Comparison of ENCODE assay signal across 1 cellular context in the genomic region with DNA sequence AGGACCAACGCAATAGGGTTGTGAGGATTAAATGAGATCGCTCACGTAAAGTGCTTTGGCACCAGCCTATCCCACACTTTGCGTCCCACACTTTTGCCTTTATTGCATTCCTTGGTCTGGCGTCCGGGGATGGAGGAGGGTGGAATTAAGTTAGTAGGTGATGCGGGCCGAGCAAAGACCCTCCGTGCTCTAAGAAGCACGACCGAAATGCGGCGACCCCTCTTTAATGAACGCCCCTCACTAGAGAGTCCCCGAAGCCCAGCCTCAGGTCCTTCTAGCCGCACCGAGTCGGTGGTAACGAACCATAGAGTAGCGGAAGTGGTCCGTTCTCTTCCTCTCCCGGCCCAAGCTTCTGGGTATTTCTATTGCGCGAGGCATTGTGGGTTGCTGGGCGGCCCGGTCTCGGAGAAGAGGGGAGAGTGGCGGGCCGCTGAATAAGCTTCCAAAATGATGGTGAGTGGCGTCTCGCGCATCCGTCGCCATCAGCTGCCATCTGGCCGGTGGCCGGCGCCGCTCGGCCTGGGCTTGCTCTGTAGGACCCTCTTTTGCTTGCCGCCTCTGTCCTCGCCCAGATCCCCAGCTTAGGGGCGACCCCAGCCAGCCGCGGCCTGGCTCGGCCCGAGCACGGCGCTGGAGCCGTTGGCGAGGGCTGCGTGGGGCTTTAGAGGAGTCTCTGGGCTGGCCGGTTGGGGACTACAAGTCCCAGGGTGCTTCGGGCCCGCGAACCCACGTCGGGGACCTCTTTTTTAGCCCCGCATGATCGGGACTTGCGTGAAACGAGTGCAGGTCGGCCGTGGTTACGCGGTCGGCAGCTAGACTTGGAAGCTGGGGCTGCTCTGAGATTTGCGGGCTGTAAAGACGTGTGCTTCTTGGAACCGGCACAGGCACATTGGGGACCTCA.
A peak's percentile ranks its signal among the peaks of the same experiment; 100 is the strongest.
TF ChIP-seq lines count a peak whose summit lies in the region.

A gene (plus strand): TSS at position 377 of the 901 bp plus-strand sequence. CDS start 71 bp downstream, at position 448.

TF ChIP-seq in H1, 55 proteins besides CTCF, POLR2A, EP300 and RAD21:
- peak; percentile 96 for TF ChIP-seq TBP (IDR thresholded peaks at IDR 0.05; ENCODE audit: low read depth, low read length)
- TF ChIP-seq POU5F1 (IDR thresholded peaks at IDR 0.05; ENCODE audit: low read depth, low read length): no peak
- TF ChIP-seq CHD1 (IDR thresholded peaks at IDR 0.05; ENCODE audit: low read depth, low read length): no peak
- TF ChIP-seq SIN3A (conservative IDR thresholded peaks at IDR 0.05 in 1 of 2, IDR thresholded peaks at IDR 0.05 in 1 of 2; ENCODE audit: low read depth in 1 of 2, low read length in 2 of 2): peak; percentile 21 to 90; a peak in 2 of 4 replicates
- TF ChIP-seq CEBPB (IDR thresholded peaks at IDR 0.05; ENCODE audit: low read depth, low read length): no peak
- TF ChIP-seq POLR2AphosphoS5 (IDR thresholded peaks at IDR 0.05; ENCODE audit: low read depth, low read length): peak; percentile 94
- peak; percentile 93 for TF ChIP-seq EGR1 (IDR thresholded peaks at IDR 0.05; ENCODE audit: borderline replicate concordance, low read depth, low read length)
- TF ChIP-seq BCL11A (IDR thresholded peaks at IDR 0.05; ENCODE audit: low read depth in 2 of 2, low read length in 2 of 2): no peak
- TF ChIP-seq RNF2 (IDR thresholded peaks at IDR 0.05; ENCODE audit: borderline replicate concordance, low read depth, low read length, missing control alignments, poor library complexity, severe bottlenecking): no peak
- TF ChIP-seq CTBP2 (IDR thresholded peaks at IDR 0.05; ENCODE audit: borderline replicate concordance, insufficient read depth, insufficient read length, low read length): no peak
- TF ChIP-seq GABPA (IDR thresholded peaks at IDR 0.05; ENCODE audit: borderline replicate concordance, insufficient read depth, low read length): peak; percentile 92; the same call in 1 of the 2 replicates
- TF ChIP-seq, protein P1, sequence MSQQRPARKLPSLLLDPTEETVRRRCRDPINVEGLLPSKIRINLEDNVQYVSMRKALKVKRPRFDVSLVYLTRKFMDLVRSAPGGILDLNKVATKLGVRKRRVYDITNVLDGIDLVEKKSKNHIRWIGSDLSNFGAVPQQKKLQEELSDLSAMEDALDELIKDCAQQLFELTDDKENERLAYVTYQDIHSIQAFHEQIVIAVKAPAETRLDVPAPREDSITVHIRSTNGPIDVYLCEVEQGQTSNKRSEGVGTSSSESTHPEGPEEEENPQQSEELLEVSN (IDR thresholded peaks at IDR 0.05): peak; percentile 42; the same call in 1 of the 2 replicates
- peak; percentile 55 for TF ChIP-seq SIRT6 (IDR thresholded peaks at IDR 0.05; ENCODE audit: low read length)
- peak; percentile 97 for TF ChIP-seq TAF1 (IDR thresholded peaks at IDR 0.05; ENCODE audit: low read depth, low read length)
- peak; percentile 68 for TF ChIP-seq KDM4A (IDR thresholded peaks at IDR 0.05; ENCODE audit: low read depth, low read length, severe bottlenecking)
- TF ChIP-seq SP2 (IDR thresholded peaks at IDR 0.05; ENCODE audit: low read length): peak; percentile 95
- peak; percentile 55; the same call in 1 of the 2 replicates for TF ChIP-seq SP1 (IDR thresholded peaks at IDR 0.05; ENCODE audit: low read depth, low read length)
- no peak for TF ChIP-seq SUZ12 (IDR thresholded peaks at IDR 0.05; ENCODE audit: low read length)
- peak; percentile 100 for TF ChIP-seq PHF8 (conservative IDR thresholded peaks at IDR 0.05; ENCODE audit: low read depth, low read length)
- TF ChIP-seq ASH2L (IDR thresholded peaks at IDR 0.05; ENCODE audit: low read length): peak; percentile 77
- TF ChIP-seq, protein P2, sequence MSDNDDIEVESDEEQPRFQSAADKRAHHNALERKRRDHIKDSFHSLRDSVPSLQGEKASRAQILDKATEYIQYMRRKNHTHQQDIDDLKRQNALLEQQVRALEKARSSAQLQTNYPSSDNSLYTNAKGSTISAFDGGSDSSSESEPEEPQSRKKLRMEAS (IDR thresholded peaks at IDR 0.05): peak; percentile 64
- TF ChIP-seq SAP30 (IDR thresholded peaks at IDR 0.05; ENCODE audit: insufficient read depth, insufficient replicate concordance, low read length): peak; percentile 77
- TF ChIP-seq CREB1 (IDR thresholded peaks at IDR 0.05): peak; percentile 42
- 0 out of 4 replicates have a peak, but pooled peaks have one; percentile 9 for TF ChIP-seq HDAC2 (IDR thresholded peaks at IDR 0.05; ENCODE audit: borderline replicate concordance in 1 of 2, low read depth in 2 of 2, low read length in 2 of 2)
- peak; percentile 92 for TF ChIP-seq TAF7 (optimal IDR thresholded peaks at IDR 0.05; ENCODE audit: borderline replicate concordance, low read depth, low read length)
- no peak for TF ChIP-seq JUND (IDR thresholded peaks at IDR 0.05; ENCODE audit: low read length)
- no peak for TF ChIP-seq SP4 (IDR thresholded peaks at IDR 0.05; ENCODE audit: low read length)
- TF ChIP-seq RBBP5 (IDR thresholded peaks at IDR 0.05; ENCODE audit: borderline replicate concordance, low read depth, low read length): 0 out of 2 replicates have a peak, but pooled peaks have one; percentile 24
- TF ChIP-seq YY1 (IDR thresholded peaks at IDR 0.05; ENCODE audit: low read depth, low read length): 0 out of 2 replicates have a peak, but pooled peaks have one; percentile 40
- TF ChIP-seq TEAD4 (IDR thresholded peaks at IDR 0.05; ENCODE audit: low read depth, low read length): peak; percentile 32; the same call in 1 of the 2 replicates
- TF ChIP-seq BACH1 (IDR thresholded peaks at IDR 0.05; ENCODE audit: low read length): peak; percentile 87
- TF ChIP-seq SRF (IDR thresholded peaks at IDR 0.05; ENCODE audit: low read depth, low read length): no peak
